14 cellular contexts compared by ENCODE assay signal in genomic region chr3:105772635-105773034, GRCh38.
"Had no signal": no experiment of that assay in that cellular context is flagged by ENCODE, and none has a peak within 500 bp of the region (broad histone marks: within the 10 kb centered on the region; RNA-seq: fewer than 3 reads in every experiment).

No MANE protein-coding gene starts in this region.

- H3K4me3 ChIP-seq: adrenal gland, coronary artery, gastroesophageal sphincter, thyroid gland had no signal

- H3K9me3 ChIP-seq: adrenal gland, gastroesophageal sphincter, thyroid gland had no signal

- H3K27ac ChIP-seq: adrenal gland, coronary artery, gastroesophageal sphincter, parathyroid adenoma, thyroid gland had no signal

- H3K36me3 ChIP-seq: adrenal gland, gastroesophageal sphincter, thyroid gland had no signal

- ATAC-seq: gastroesophageal sphincter, left ventricle myocardium superior had no signal

- H3K27me3 ChIP-seq: adrenal gland, gastroesophageal sphincter, thyroid gland had no signal

- DNase-seq: activated CD4-positive, alpha-beta T cell treated with anti-CD3 and anti-CD28 coated beads for 1 hour; activated CD8-positive, alpha-beta memory T cell treated with anti-CD3 and anti-CD28 coated beads for 24 hours; activated gamma-delta T cell treated with Interleukin-2 at 50 U/mL for 16 hours; adrenal gland; effector CD4-positive, alpha-beta T cell; left ventricle myocardium superior; retina; stimulated activated CD4-positive, alpha-beta T cell treated with anti-CD3 and anti-CD28 coated beads, Interleukin-15, amount 100 ng/mL, for 24 hours; stimulated activated CD4-positive, alpha-beta T cell treated with anti-CD3 and anti-CD28 coated beads, Interleukin-4, amount 100 ng/mL, for 24 hours; T-helper 9 cell; thyroid gland had no signal

- H3K4me1 ChIP-seq: parathyroid adenoma, thyroid gland had no signal
